10 cellular contexts compared by ENCODE assay signal in the genomic region with DNA sequence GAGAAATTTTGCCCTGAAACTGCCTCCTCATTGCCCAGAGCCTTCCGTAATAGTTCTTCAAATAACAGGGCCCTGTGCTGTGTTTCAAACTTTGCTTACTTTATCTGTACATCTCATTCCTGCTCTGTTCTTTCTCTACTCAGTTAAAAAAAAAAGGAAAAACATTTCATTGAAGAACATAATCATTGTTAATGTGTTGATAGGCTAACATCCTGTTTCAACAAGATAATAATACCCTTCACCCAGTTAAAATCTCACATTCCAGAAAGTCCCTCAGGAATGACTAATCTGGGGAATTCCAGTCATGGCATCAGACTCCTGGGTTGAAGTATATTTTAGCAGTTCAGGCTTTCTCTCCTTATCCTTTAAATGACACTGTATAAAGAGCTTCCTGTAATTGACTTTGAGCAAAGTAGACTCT. TPM values are rescaled to one million over a fixed set of nuclear protein-coding genes. Genes with fewer than 3 reads are reported as not detected.
DNase-seq lines count a peak whose midpoint lies in the region; ATAC-seq, FAIRE-seq and TF ChIP-seq lines count a peak whose summit lies in the region.
"Had no signal": no experiment of that assay in that cellular context is flagged by ENCODE, and none has a peak within 500 bp of the region (broad histone marks: within the 10 kb centered on the region; RNA-seq: fewer than 3 reads in every experiment).

No MANE protein-coding gene starts in this region.

- ATAC-seq in left lobe of liver (no peak), GM18873 (IDR thresholded peaks at IDR 0.05; ENCODE audit: low FRiP score, unreplicated experiment) (no peak)
- ATAC-seq: T-helper 17 cell had no signal

- H3K4me2 ChIP-seq in keratinocyte (ENCODE audit: control insufficient read depth, extremely low read depth, insufficient read depth, low read depth, low read length), result peak overlapping the region; percentile 93

- H3K9me3 ChIP-seq in keratinocyte (ENCODE audit: control insufficient read depth, low read depth, low read length), result no peaks in the 10 kb centered on the region

- no peaks in the 10 kb centered on the region for H3K36me3 ChIP-seq in keratinocyte (ENCODE audit: control insufficient read depth in 2 of 2, extremely low read depth in 1 of 2, insufficient read depth in 2 of 2, low read length in 2 of 2)

- in situ Hi-C loops in astrocyte of the spinal cord (cut with HindIII; ENCODE audit: low sequenced_read_pairs), result no loop called here

- H3K4me1 Mint-ChIP-seq in type B pancreatic cell (ENCODE audit: unreplicated experiment), result peaks cover 26% of the 10 kb centered on the region

- H3K79me2 ChIP-seq in keratinocyte (ENCODE audit: control insufficient read depth, insufficient read depth, low read length), result no peaks in the 10 kb centered on the region

- peaks cover 34% of the 10 kb centered on the region for H3K4me1 ChIP-seq in keratinocyte (ENCODE audit: control insufficient read depth, extremely low read depth, insufficient read depth, low read length)

- H3K27ac Mint-ChIP-seq in type B pancreatic cell, result peak overlapping the region; percentile 72
- H3K27ac Mint-ChIP-seq: T-helper 17 cell had no signal

- no peaks in the 10 kb centered on the region for H3K27me3 Mint-ChIP-seq in type B pancreatic cell

- peak; percentile 60 for DNase-seq in HPDE6-E6E7 (ENCODE audit: extremely low spot score)
- DNase-seq in astrocyte of the spinal cord (ENCODE audit: low read depth, low spot score), result peak; percentile 88
- peak; percentile 41 for DNase-seq in keratinocyte (ENCODE audit: low read depth, low spot score)
- DNase-seq in type B pancreatic cell (ENCODE audit: extremely low spot score, unreplicated experiment), result no peak
- DNase-seq in left lobe of liver (ENCODE audit: low spot score), result no peak
- no peak for DNase-seq in HK-2 (ENCODE audit: unreplicated experiment)
- no peak for DNase-seq in NCI-H1436 (lab: John Stamatoyannopoulos, UW)
- DNase-seq: midbrain, T-helper 17 cell had no signal

- no peaks in the 10 kb centered on the region for H3K9me1 ChIP-seq in keratinocyte (ENCODE audit: control insufficient read depth, extremely low read depth, insufficient read depth, low read length)

- H3K9me3 Mint-ChIP-seq in type B pancreatic cell, result no peaks in the 10 kb centered on the region

- no peaks in the 10 kb centered on the region for H3K27me3 ChIP-seq in keratinocyte (ENCODE audit: control insufficient read depth, extremely low read depth, insufficient read depth, low read length)

- H3K27ac ChIP-seq in keratinocyte (ENCODE audit: control insufficient read depth, insufficient read depth, low read length), result peak overlapping the region; percentile 98

- H2AFZ ChIP-seq in keratinocyte (ENCODE audit: control insufficient read depth, low read length), result no peak overlapping the region

- FAIRE-seq in keratinocyte (lab: Jason Lieb, UNC), result peak; percentile 87

- TF ChIP-seq CTCF in astrocyte of the spinal cord (IDR thresholded peaks at IDR 0.05; ENCODE audit: low read depth, low read length), result no peak
- TF ChIP-seq CTCF in keratinocyte (optimal IDR thresholded peaks at IDR 0.05 in 1 of 3, IDR thresholded peaks at IDR 0.05 in 1 of 3, conservative IDR thresholded peaks at IDR 0.05 in 1 of 3; ENCODE audit: extremely low read depth in 1 of 3, insufficient read depth in 2 of 3, low read length in 3 of 3), result no peak
- no peak for TF ChIP-seq CTCF in type B pancreatic cell (conservative IDR thresholded peaks at IDR 0.05)

- H3K36me3 Mint-ChIP-seq in type B pancreatic cell, result no peaks in the 10 kb centered on the region

- dilution Hi-C loops in keratinocyte (cut with MboI; ENCODE audit: extremely low pct_ligation_motif_present, low sequenced_read_pairs), result no loop called here

- H4K20me1 ChIP-seq in keratinocyte (ENCODE audit: control insufficient read depth, extremely low read depth, insufficient read depth, low read length), result no peaks in the 10 kb centered on the region

- no peak overlapping the region for H3K4me3 ChIP-seq in astrocyte of the spinal cord (ENCODE audit: low read depth, low read length)
- H3K4me3 ChIP-seq in keratinocyte (ENCODE audit: control insufficient read depth in 2 of 3, extremely low read depth in 1 of 3, insufficient read depth in 2 of 3, low read depth in 1 of 3, low read length in 3 of 3), result peak overlapping the region in 2 of 3 experiments; percentile 32 to 55

- peak overlapping the region; percentile 81 for H3K9ac ChIP-seq in keratinocyte (ENCODE audit: control insufficient read depth, extremely low read depth, insufficient read depth, low read length)

- peak overlapping the region; percentile 8 for H3K4me3 Mint-ChIP-seq in type B pancreatic cell
- H3K4me3 Mint-ChIP-seq: T-helper 17 cell had no signal

RNA-seq across cellular contexts. Expression of a gene that starts 45.6 kb away (rescaled TPM):
- 63.7 to 114 TPM (median 76.6 TPM) in 3 replicates for polyA plus RNA-seq in keratinocyte
- 42.8 TPM for polyA plus RNA-seq in keratinocyte (2011; ENCODE audit: low read depth)
- polyA plus RNA-seq in keratinocyte (2011; cell fraction: cytosol; rRNA removed), result 12.1 and 23.3 TPM in 2 replicates
- polyA plus RNA-seq in keratinocyte (2011; cell fraction: nucleus; rRNA removed), result 107 and 140 TPM in 2 replicates
- 27.5 and 58.3 TPM in 2 replicates for polyA plus RNA-seq in keratinocyte (2012; ENCODE audit: low replicate concordance)
- polyA minus RNA-seq in keratinocyte, result 70.7 to 212 TPM (median 171 TPM) in 3 replicates
- polyA minus RNA-seq in keratinocyte (2011; cell fraction: cytosol; rRNA and poly(A)+ RNA removed), result 82.9 TPM
- 321 and 568 TPM in 2 replicates for polyA minus RNA-seq in keratinocyte (2011; cell fraction: nucleus; rRNA and poly(A)+ RNA removed)
- 45.2 and 65.6 TPM in 2 replicates for total RNA-seq in type B pancreatic cell (ENCODE audit: low replicate concordance)
- total RNA-seq in left lobe of liver, result 15.3 TPM

RNA-seq across cellular contexts. Expression of a gene that starts 58.2 kb away (rescaled TPM):
- 57.7 to 116 TPM (median 74.9 TPM) in 3 replicates for polyA plus RNA-seq in keratinocyte
- 363 TPM for polyA plus RNA-seq in keratinocyte (2011; ENCODE audit: low read depth)
- 80.8 and 167 TPM in 2 replicates for polyA plus RNA-seq in keratinocyte (2011; cell fraction: cytosol; rRNA removed)
- 52.7 and 84.8 TPM in 2 replicates for polyA plus RNA-seq in keratinocyte (2011; cell fraction: nucleus; rRNA removed)
- polyA plus RNA-seq in keratinocyte (2012; ENCODE audit: low replicate concordance), result 74.9 and 78.9 TPM in 2 replicates
- 6.0 to 48.8 TPM (median 24.6 TPM) in 3 replicates for polyA minus RNA-seq in keratinocyte
- polyA minus RNA-seq in keratinocyte (2011; cell fraction: cytosol; rRNA and poly(A)+ RNA removed), result 68.1 TPM
- polyA minus RNA-seq in keratinocyte (2011; cell fraction: nucleus; rRNA and poly(A)+ RNA removed), result 12.2 and 23.7 TPM in 2 replicates
- 56.5 and 67.2 TPM in 2 replicates for total RNA-seq in type B pancreatic cell (ENCODE audit: low replicate concordance)
- 20.0 TPM for total RNA-seq in left lobe of liver

Comparison
In these comparisons a context has a peak if more than half of its experiments do, and no peak if none do; other contexts are left out.
1. DNase-seq: peak in HPDE6-E6E7 (single experiment), astrocyte of the spinal cord (single experiment) and keratinocyte (single experiment); none in type B pancreatic cell (single experiment), left lobe of liver (single experiment), HK-2 (single experiment) and NCI-H1436 (single experiment).